ENCODE assay signal across 17 cellular contexts in the genomic region with DNA sequence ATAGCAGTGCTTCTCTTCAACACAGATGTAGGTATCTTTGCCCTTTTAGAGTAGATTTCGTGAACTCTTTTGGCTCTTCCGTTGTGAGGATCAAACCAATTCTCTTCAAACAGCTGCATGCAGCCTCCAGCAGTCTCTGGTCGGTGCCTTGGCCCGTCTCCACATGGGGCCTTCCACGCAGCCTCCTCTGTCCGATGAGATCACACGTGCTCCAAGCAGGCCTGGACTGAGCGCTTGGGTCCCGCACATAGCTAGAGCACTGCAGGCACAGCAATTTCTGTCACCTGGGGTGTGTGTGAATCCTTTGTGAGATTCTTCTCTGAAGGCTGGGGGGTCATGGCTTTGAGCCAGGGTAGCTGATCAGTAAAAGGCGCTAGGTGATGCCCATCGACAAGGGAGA.
DNase-seq lines count a peak whose midpoint lies in the region; ATAC-seq and TF ChIP-seq lines count a peak whose summit lies in the region.
"Had no signal": no experiment of that assay in that cellular context is flagged by ENCODE, and none has a peak within 500 bp of the region (broad histone marks: within the 10 kb centered on the region; RNA-seq: fewer than 3 reads in every experiment).

No MANE protein-coding gene starts in this region.

- intact Hi-C loops in IMR-90 (cut with micrococcal nuclease), result no loop called here
- intact Hi-C loops in left ventricle myocardium inferior (cut with micrococcal nuclease), result no loop called here

- WGBS in IMR-90 (ENCODE audit: extremely low coverage in 2 of 2, insufficient read length in 1 of 2), 2 experiments, result 21% methylated on average over 3 of the region's 11 CpGs; no CpG with 5 or more reads in 1 of the 2 experiments

- H3K27ac ChIP-seq in IMR-90 (ENCODE audit: insufficient read depth, low read length), result no peak overlapping the region
- peak overlapping the region; percentile 46 for H3K27ac ChIP-seq in left ventricle myocardium inferior (replicated peaks)

- H3K4me1 ChIP-seq in IMR-90 (ENCODE audit: control insufficient read depth, insufficient read depth, low read length), result no peaks in the 10 kb centered on the region
- H3K4me1 ChIP-seq in left ventricle myocardium inferior, result no peaks in the 10 kb centered on the region
- H3K4me1 ChIP-seq: BE2C, Caco-2 had no signal

- H2BK15ac ChIP-seq in IMR-90 (ENCODE audit: low read depth, low read length), result no peak overlapping the region

- H3K9ac ChIP-seq in IMR-90 (ENCODE audit: low read depth, low read length), result no peak overlapping the region

- H2AFZ ChIP-seq in IMR-90 (replicated peaks; ENCODE audit: low read length, poor library complexity), result peak overlapping the region; percentile 3

- H3K79me1 ChIP-seq in IMR-90 (ENCODE audit: low read depth in 1 of 2, low read length in 2 of 2), result no peaks in the 10 kb centered on the region

- no TSS peak for BruUV-seq in IMR-90 (replicated peaks; lab: Mats Ljungman, UMichigan)

- no peak overlapping the region for H2BK20ac ChIP-seq in IMR-90 (ENCODE audit: low read depth, low read length)

- no peak overlapping the region for H2BK5ac ChIP-seq in IMR-90 (ENCODE audit: low read depth, low read length, poor library complexity, severe bottlenecking)

- dilution Hi-C loops in IMR-90 (cut with HindIII; ENCODE audit: low sequenced_read_pairs, unreplicated experiment), result no loop called here

- H2AK9ac ChIP-seq in IMR-90 (replicated peaks; ENCODE audit: low read depth, low read length, poor library complexity), result no peak overlapping the region

- H3K18ac ChIP-seq in IMR-90 (ENCODE audit: low read depth, low read length), result no peak overlapping the region

- H3K9me3 ChIP-seq in IMR-90 (ENCODE audit: control insufficient read depth, insufficient read depth, low read length) (peaks cover 6% of the 10 kb centered on the region), left ventricle myocardium inferior (replicated peaks) (no peaks in the 10 kb centered on the region)
- H3K9me3 ChIP-seq: BE2C, Caco-2 had no signal

- POLR2A ChIA-PET in IMR-90 (lab: Charles Lee; ENCODE audit: unreplicated experiment), result no interaction called here

- H3K9me1 ChIP-seq in IMR-90 (ENCODE audit: insufficient read depth, low read length), result no peaks in the 10 kb centered on the region

- TF ChIP-seq CTCF in IMR-90 (conservative IDR thresholded peaks at IDR 0.05; ENCODE audit: low read depth, low read length), result no peak
- TF ChIP-seq CTCF in epithelial cell of esophagus (IDR thresholded peaks at IDR 0.05; ENCODE audit: insufficient read depth, low read depth, low read length, missing control alignments), result no peak
- TF ChIP-seq CTCF in left ventricle myocardium inferior (IDR thresholded peaks at IDR 0.05; ENCODE audit: borderline replicate concordance), result no peak
- no peak for TF ChIP-seq CTCF in nephron progenitor cell (IDR thresholded peaks at IDR 0.05)

- no peak overlapping the region for H3K14ac ChIP-seq in IMR-90 (replicated peaks; ENCODE audit: low read depth, low read length)

- TF ChIP-seq RAD21 in IMR-90 (IDR thresholded peaks at IDR 0.05; ENCODE audit: low read length), result no peak

- H2AK5ac ChIP-seq in IMR-90 (ENCODE audit: low read depth, low read length), result no peak overlapping the region

- H3K36me3 Mint-ChIP-seq in nephron progenitor cell (ENCODE audit: low read depth), result peaks cover 18% of the 10 kb centered on the region

- H3K56ac ChIP-seq in IMR-90 (ENCODE audit: extremely low read depth, insufficient read depth, low read length), result no peak overlapping the region

- H4K8ac ChIP-seq in IMR-90 (ENCODE audit: low read depth in 2 of 2, low read length in 2 of 2), result no peak overlapping the region

- no peak overlapping the region for H4K91ac ChIP-seq in IMR-90 (ENCODE audit: insufficient read depth, low read depth, low read length)

- no peak for ATAC-seq in IMR-90 (ENCODE audit: low read depth)
- ATAC-seq in HG02885 (IDR thresholded peaks at IDR 0.05; ENCODE audit: poor library complexity, unreplicated experiment), result no peak
- ATAC-seq in GM19452 (IDR thresholded peaks at IDR 0.05; ENCODE audit: unreplicated experiment), result no peak

- TF ChIP-seq POLR2A in IMR-90 (IDR thresholded peaks at IDR 0.05; ENCODE audit: low read depth, low read length), result no peak

- no peaks in the 10 kb centered on the region for H3K36me3 ChIP-seq in IMR-90 (ENCODE audit: control insufficient read depth, insufficient read depth, low read length)
- no peaks in the 10 kb centered on the region for H3K36me3 ChIP-seq in left ventricle myocardium inferior
- H3K36me3 ChIP-seq: BE2C had no signal

- H3K23ac ChIP-seq in IMR-90 (ENCODE audit: low read depth, low read length), result no peak overlapping the region

- peak overlapping the region; percentile 29 for H3K27ac Mint-ChIP-seq in nephron progenitor cell
- H3K27ac Mint-ChIP-seq: CD4-positive, alpha-beta T cell had no signal

- H2BK120ac ChIP-seq in IMR-90 (ENCODE audit: low read depth, low read length), result no peak overlapping the region

- H3K4me1 Mint-ChIP-seq in nephron progenitor cell, result peaks cover 29% of the 10 kb centered on the region

- H3K4ac ChIP-seq in IMR-90 (ENCODE audit: low read depth, low read length), result no peak overlapping the region

- H3K27me3 Mint-ChIP-seq in nephron progenitor cell (ENCODE audit: low read depth, poor library complexity), result peaks cover 13% of the 10 kb centered on the region

- no peak overlapping the region for H4K5ac ChIP-seq in IMR-90 (ENCODE audit: low read depth, low read length)

- DNase-seq in IMR-90 (no peak), epithelial cell of esophagus (ENCODE audit: low read depth) (peak; percentile 5), left ventricle myocardium inferior (peak; percentile 36), nephron progenitor cell (no peak), GOT3 (lab: John Stamatoyannopoulos, UW) (no peak), cerebellum (ENCODE audit: low spot score) (no peak)
- DNase-seq: BE2C; Caco-2; CD4-positive, alpha-beta T cell; GDM1; KBM-7; NCI-H187; NCI-H2227 treated with DMSO at 0.1 percent for 48 hours; NCI-H524; SIG-M5 had no signal

- CTCF ChIA-PET in IMR-90 (lab: Yijun Ruan, JAX), result no interaction called here

- H3K27me3 ChIP-seq in IMR-90 (ENCODE audit: control insufficient read depth, insufficient read depth, low read length) (peaks cover 46% of the 10 kb centered on the region), left ventricle myocardium inferior (ENCODE audit: low read depth) (no peaks in the 10 kb centered on the region)
- H3K27me3 ChIP-seq: BE2C had no signal

- peaks cover 24% of the 10 kb centered on the region for H3K9me3 Mint-ChIP-seq in nephron progenitor cell

- in situ Hi-C loops in IMR-90 (cut with MboI; ENCODE audit: low sequenced_read_pairs), result no loop called here

- H3K4me2 ChIP-seq in IMR-90 (ENCODE audit: low read depth, low read length), result no peak overlapping the region

- H3K4me3 ChIP-seq in IMR-90 (ENCODE audit: insufficient read depth, low read depth, low read length) (no peak overlapping the region), epithelial cell of esophagus (ENCODE audit: low read length) (no peak overlapping the region), left ventricle myocardium inferior (no peak overlapping the region)

- H4K20me1 ChIP-seq in IMR-90 (ENCODE audit: insufficient read depth, low read length), result no peaks in the 10 kb centered on the region

- no peak overlapping the region for H3K4me3 Mint-ChIP-seq in nephron progenitor cell
- H3K4me3 Mint-ChIP-seq: CD4-positive, alpha-beta T cell had no signal

TF ChIP-seq in IMR-90, 13 proteins besides CTCF, POLR2A, EP300 and RAD21:
- TF ChIP-seq BHLHE40 (IDR thresholded peaks at IDR 0.05; ENCODE audit: low read depth, low read length), result no peak
- TF ChIP-seq NFE2L2 (IDR thresholded peaks at IDR 0.05; ENCODE audit: low read depth, low read length), result no peak
- no peak for TF ChIP-seq SMC3 (IDR thresholded peaks at IDR 0.05; ENCODE audit: low read depth, low read length)
- TF ChIP-seq FOS (IDR thresholded peaks at IDR 0.05; ENCODE audit: low read depth, low read length), result no peak
- no peak for TF ChIP-seq MAFK (IDR thresholded peaks at IDR 0.05; ENCODE audit: low read depth, low read length)

Comparison
In these comparisons a context has a peak if more than half of its experiments do, and no peak if none do; other contexts are left out.
1. DNase-seq: peak in epithelial cell of esophagus (single experiment) and left ventricle myocardium inferior (single experiment); none in IMR-90 (single experiment), nephron progenitor cell (single experiment), GOT3 (single experiment) and cerebellum (single experiment).